In genomic region chr16:69924041-69924775, GRCh38 we compare ENCODE assay signal across 16 cellular contexts. TPM values are rescaled to one million over a fixed set of nuclear protein-coding genes. Genes with fewer than 3 reads are reported as not detected.
DNase-seq lines count a peak whose midpoint lies in the region; TF ChIP-seq lines count a peak whose summit lies in the region.
"Had no signal": no experiment of that assay in that cellular context is flagged by ENCODE, and none has a peak within 500 bp of the region (broad histone marks: within the 10 kb centered on the region; RNA-seq: fewer than 3 reads in every experiment).

No MANE protein-coding gene starts in this region.

- H3K36me3 Mint-ChIP-seq in CD14-positive monocyte = peaks cover 70 to 92% of the 10 kb centered on the region in 2 donors

- no peaks in the 10 kb centered on the region for H4K20me1 ChIP-seq in BLaER1
- H4K20me1 ChIP-seq in hepatocyte (ENCODE audit: insufficient read depth, poor library complexity, severe bottlenecking) = no peaks in the 10 kb centered on the region
- no peaks in the 10 kb centered on the region for H4K20me1 ChIP-seq in smooth muscle cell (ENCODE audit: low read depth)

- H3K4me1 ChIP-seq in BLaER1 = peaks cover 72% of the 10 kb centered on the region
- H3K4me1 ChIP-seq in ascending aorta = peaks cover 15 to 57% of the 10 kb centered on the region in 2 donors
- peaks cover 20% of the 10 kb centered on the region for H3K4me1 ChIP-seq in hepatocyte (ENCODE audit: insufficient read depth)
- no peaks in the 10 kb centered on the region for H3K4me1 ChIP-seq in smooth muscle cell (ENCODE audit: low read depth)

- peaks cover 0 to 2% (median 2%) of the 10 kb centered on the region in 3 donors for H3K27me3 Mint-ChIP-seq in CD14-positive monocyte (ENCODE audit: low read depth in 3 of 3)
- H3K27me3 Mint-ChIP-seq: activated CD8-positive, alpha-beta T cell treated with anti-CD3 and anti-CD28 coated beads for 36 hours had no signal

- no peak overlapping the region for H3K27ac Mint-ChIP-seq in CD14-positive monocyte
- H3K27ac Mint-ChIP-seq: activated CD8-positive, alpha-beta T cell treated with anti-CD3 and anti-CD28 coated beads for 36 hours; activated T-helper 1 cell treated with anti-CD3 and anti-CD28 coated beads, Interleukin-12 subunit alpha, Interleukin-12 subunit beta, Interleukin-2, Interleukin-4 antibody, amounts not matched to agents 30 ng/mL and 10 ng/mL and 1 ng/mL, durations not matched to agents 14 hours and 24 hours and 36 hours had no signal

- H3K9ac ChIP-seq in BLaER1 (peak overlapping the region; percentile 40; the same call in 1 of the 2 replicates), smooth muscle cell (ENCODE audit: low read depth) (no peak overlapping the region)

- H3K4me2 ChIP-seq in BLaER1 (peak overlapping the region; percentile 70), hepatocyte (no peak overlapping the region), smooth muscle cell (no peak overlapping the region)

- H3K9me3 ChIP-seq in BLaER1 (no peaks in the 10 kb centered on the region), ascending aorta (no peaks in the 10 kb centered on the region), hepatocyte (ENCODE audit: low read depth) (no peaks in the 10 kb centered on the region), smooth muscle cell (replicated peaks; ENCODE audit: low read depth) (no peaks in the 10 kb centered on the region)

- intact Hi-C loops in ascending aorta (cut with DNase I) (loop anchor here (1.0 kb wide), 1 partner anchor 63 kb away; no protein-coding TSS in a partner anchor), CD14-positive monocyte (cut with micrococcal nuclease) (no loop called here)

- no peaks in the 10 kb centered on the region for H3K9me2 ChIP-seq in hepatocyte (replicated peaks; ENCODE audit: insufficient read depth)

- H3K9me3 Mint-ChIP-seq in CD14-positive monocyte = peaks cover 0 to 2% (median 0%) of the 10 kb centered on the region in 7 donors
- H3K9me3 Mint-ChIP-seq: activated CD8-positive, alpha-beta T cell treated with anti-CD3 and anti-CD28 coated beads for 36 hours; activated T-helper 1 cell treated with anti-CD3 and anti-CD28 coated beads, Interleukin-12 subunit alpha, Interleukin-12 subunit beta, Interleukin-2, Interleukin-4 antibody, amounts not matched to agents 30 ng/mL and 10 ng/mL and 1 ng/mL, durations not matched to agents 14 hours and 24 hours and 36 hours had no signal

- no peak overlapping the region for H2AFZ ChIP-seq in hepatocyte
- H2AFZ ChIP-seq in smooth muscle cell (ENCODE audit: low read depth) = no peak overlapping the region

- H3K79me2 ChIP-seq in hepatocyte (no peaks in the 10 kb centered on the region), smooth muscle cell (ENCODE audit: low read depth) (no peaks in the 10 kb centered on the region)

- DNase-seq in ascending aorta (ENCODE audit: low spot score in 2 of 2) = no peak
- no peak for DNase-seq in hepatocyte (ENCODE audit: low spot score)
- no peak for DNase-seq in smooth muscle cell (lab: John Stamatoyannopoulos, UW; ENCODE audit: unreplicated experiment)
- DNase-seq in HPDE6-E6E7 (ENCODE audit: extremely low spot score) = no peak
- no peak for DNase-seq in NCI-H524 (lab: John Stamatoyannopoulos, UW)
- DNase-seq in islet precursor cell = no peak
- no peak for DNase-seq in CD14-positive monocyte (ENCODE audit: low spot score)
- DNase-seq: activated CD8-positive, alpha-beta T cell treated with anti-CD3 and anti-CD28 coated beads for 36 hours; Kasumi-1; NCI-H1436 treated with DMSO at 0.1 percent for 48 hours; NCI-H510A; stimulated activated CD4-positive, alpha-beta T cell treated with anti-CD3 and anti-CD28 coated beads, Interleukin-12 subunit alpha, Interleukin-12 subunit beta, amount 100 ng/mL, for 4 hours had no signal

- H3K4me3 ChIP-seq in BLaER1 = no peak overlapping the region
- peak overlapping the region in 1 of 2 donors; percentile 72 for H3K4me3 ChIP-seq in ascending aorta
- no peak overlapping the region for H3K4me3 ChIP-seq in hepatocyte
- H3K4me3 ChIP-seq in smooth muscle cell = no peak overlapping the region

- H3K36me3 ChIP-seq in BLaER1 (0 out of 2 replicates have a peak, but pooled peaks cover 9% of the 10 kb centered on the region), ascending aorta (peaks cover 0 to 6% of the 10 kb centered on the region in 2 donors), hepatocyte (replicated peaks; ENCODE audit: insufficient read depth, low read depth) (no peaks in the 10 kb centered on the region), smooth muscle cell (ENCODE audit: low read depth) (no peaks in the 10 kb centered on the region)

- H3K27me3 ChIP-seq in BLaER1 (no peaks in the 10 kb centered on the region), ascending aorta (no peaks in the 10 kb centered on the region), hepatocyte (no peaks in the 10 kb centered on the region), smooth muscle cell (ENCODE audit: low read depth) (no peaks in the 10 kb centered on the region)

- H3K27ac ChIP-seq in BLaER1 (peak overlapping the region; percentile 61), ascending aorta (peak overlapping the region; percentile 96 to 97), hepatocyte (peak overlapping the region; percentile 43), smooth muscle cell (ENCODE audit: low read depth) (peak overlapping the region; percentile 74)
- H3K27ac ChIP-seq: HL-60 had no signal

- no peak overlapping the region for H3K4me3 Mint-ChIP-seq in CD14-positive monocyte
- H3K4me3 Mint-ChIP-seq: activated CD8-positive, alpha-beta T cell treated with anti-CD3 and anti-CD28 coated beads for 36 hours; activated T-helper 1 cell treated with anti-CD3 and anti-CD28 coated beads, Interleukin-12 subunit alpha, Interleukin-12 subunit beta, Interleukin-2, Interleukin-4 antibody, amounts not matched to agents 30 ng/mL and 10 ng/mL and 1 ng/mL, durations not matched to agents 14 hours and 24 hours and 36 hours had no signal

- H3K4me1 Mint-ChIP-seq in CD14-positive monocyte = no peaks in the 10 kb centered on the region

- WGBS in hepatocyte (ENCODE audit: low lambda C conversion rate, missing lambda C conversion rate) = 83% methylated on average over 11 of the region's 11 CpGs
- WGBS in smooth muscle cell (ENCODE audit: low lambda C conversion rate) = 89% methylated on average over 11 of the region's 11 CpGs

- no peaks in the 10 kb centered on the region for H3F3A ChIP-seq in smooth muscle cell (ENCODE audit: low read depth)

- TF ChIP-seq CTCF in ascending aorta (IDR thresholded peaks at IDR 0.05) (no peak), hepatocyte (IDR thresholded peaks at IDR 0.05; ENCODE audit: poor library complexity) (no peak), smooth muscle cell (IDR thresholded peaks at IDR 0.05; ENCODE audit: borderline replicate concordance, insufficient read depth, poor library complexity, severe bottlenecking) (no peak), CD14-positive monocyte (IDR thresholded peaks at IDR 0.05) (no peak)

RNA-seq across cellular contexts. Expression of gene CLEC18A, which starts 26.9 kb away (rescaled TPM):
- total RNA-seq in ascending aorta (25.2 TPM), hepatocyte (1.3 and 1.9 TPM in 2 replicates), smooth muscle cell (0.45 and 2.1 TPM in 2 replicates)
- polyA plus RNA-seq in hepatocyte (0.26 and 0.37 TPM in 2 replicates), smooth muscle cell (0.76 and 1.6 TPM in 2 replicates), CD14-positive monocyte (not detected)
- total RNA-seq: occipital lobe had no signal

Comparison
In these comparisons a context has a peak if more than half of its experiments do, and no peak if none do; other contexts are left out.
1. H3K27ac ChIP-seq: peak in every context shown above with its lines; median percentile 96 in ascending aorta; 74 in smooth muscle cell; 61 in BLaER1; 43 in hepatocyte.